In genomic region chr1:235513495-235514366, GRCh38 we compare ENCODE assay signal across 8 cellular contexts. TPM values are rescaled to one million over a fixed set of nuclear protein-coding genes. Genes with fewer than 3 reads are reported as not detected.
DNase-seq lines count a peak whose midpoint lies in the region; ATAC-seq and TF ChIP-seq lines count a peak whose summit lies in the region.

No MANE protein-coding gene starts in this region.

- intact Hi-C loops in esophagus squamous epithelium (cut with DNase I): no loop called here

- no peaks in the 10 kb centered on the region for H3K4me1 Mint-ChIP-seq in T-helper 2 cell treated with Interferon-gamma antibody and Interleukin-4, amounts not matched to agents 5 μg/mL and 100 μg/mL, for 36 hours (ENCODE audit: low read depth)
- H3K4me1 Mint-ChIP-seq in neural crest cell: no peaks in the 10 kb centered on the region

- no peak overlapping the region for H3K4me3 ChIP-seq in GM06990 (replicated peaks; ENCODE audit: low read depth, low read length)
- H3K4me3 ChIP-seq in esophagus squamous epithelium: no peak overlapping the region
- no peak overlapping the region for H3K4me3 ChIP-seq in MG63

- H3K27ac ChIP-seq in esophagus squamous epithelium: no peak overlapping the region

- no peaks in the 10 kb centered on the region for H3K9me3 ChIP-seq in esophagus squamous epithelium
- H3K9me3 ChIP-seq in MG63: no peaks in the 10 kb centered on the region

- peak; percentile 94 for TF ChIP-seq CTCF in AG09319 (IDR thresholded peaks at IDR 0.05; ENCODE audit: low read depth, low read length)
- peak; percentile 82 for TF ChIP-seq CTCF in GM06990 (IDR thresholded peaks at IDR 0.05; ENCODE audit: insufficient read depth, low read length, poor library complexity, severe bottlenecking)
- peak; percentile 72 to 98 (median 83) for TF ChIP-seq CTCF in esophagus squamous epithelium (IDR thresholded peaks at IDR 0.05)
- TF ChIP-seq CTCF in neural crest cell (conservative IDR thresholded peaks at IDR 0.05): peak; percentile 95

- H3K27ac Mint-ChIP-seq in T-helper 2 cell treated with Interferon-gamma antibody and Interleukin-4, amounts not matched to agents 5 μg/mL and 100 μg/mL, for 36 hours: no peak overlapping the region
- H3K27ac Mint-ChIP-seq in neural crest cell (ENCODE audit: unreplicated experiment): no peak overlapping the region

- no peaks in the 10 kb centered on the region for H3K9me3 Mint-ChIP-seq in T-helper 2 cell treated with Interferon-gamma antibody and Interleukin-4, amounts not matched to agents 5 μg/mL and 100 μg/mL, for 36 hours
- H3K9me3 Mint-ChIP-seq in neural crest cell: no peaks in the 10 kb centered on the region

- H3K36me3 ChIP-seq in GM06990 (ENCODE audit: control insufficient read depth, insufficient read depth, low read length) (no peaks in the 10 kb centered on the region), esophagus squamous epithelium (no peaks in the 10 kb centered on the region), MG63 (no peaks in the 10 kb centered on the region)

- no peak for ATAC-seq in HG03025 (IDR thresholded peaks at IDR 0.05; ENCODE audit: low FRiP score, unreplicated experiment)

- no peak for TF ChIP-seq POLR2A in esophagus squamous epithelium (IDR thresholded peaks at IDR 0.05)

- H3K27me3 Mint-ChIP-seq in T-helper 2 cell treated with Interferon-gamma antibody and Interleukin-4, amounts not matched to agents 5 μg/mL and 100 μg/mL, for 36 hours (ENCODE audit: low read depth): peaks cover 16% of the 10 kb centered on the region
- no peaks in the 10 kb centered on the region for H3K27me3 Mint-ChIP-seq in neural crest cell (ENCODE audit: low read depth)

- no peaks in the 10 kb centered on the region for H3K4me1 ChIP-seq in esophagus squamous epithelium

- no peaks in the 10 kb centered on the region; the same call in 1 of the 2 replicates for H3K27me3 ChIP-seq in GM06990 (replicated peaks; ENCODE audit: control insufficient read depth, insufficient read depth, low read length)
- H3K27me3 ChIP-seq in esophagus squamous epithelium: no peaks in the 10 kb centered on the region
- H3K27me3 ChIP-seq in MG63: no peaks in the 10 kb centered on the region

- H3K4me3 Mint-ChIP-seq in T-helper 2 cell treated with Interferon-gamma antibody and Interleukin-4, amounts not matched to agents 5 μg/mL and 100 μg/mL, for 36 hours: no peak overlapping the region
- no peak overlapping the region for H3K4me3 Mint-ChIP-seq in neural crest cell

- WGBS in esophagus squamous epithelium, 2 donors: 35 to 37% methylated on average over 8 of the region's 8 CpGs

- DNase-seq in AG09319 (ENCODE audit: extremely low read depth, low read depth) (peak; percentile 39), GM06990 (ENCODE audit: extremely low read depth, insufficient read length) (peak; percentile 9), NCI-H1694 (lab: John Stamatoyannopoulos, UW) (peak; percentile 93), esophagus squamous epithelium (lab: John Stamatoyannopoulos, UW) (no peak), neural crest cell (ENCODE audit: low read depth, low spot score) (peak; percentile 68), MG63 (no peak)
- DNase-seq in T-helper 2 cell treated with Interferon-gamma antibody and Interleukin-4, amounts not matched to agents 5 μg/mL and 100 μg/mL, for 36 hours (ENCODE audit: low spot score): peak; percentile 29

- H3K36me3 Mint-ChIP-seq in T-helper 2 cell treated with Interferon-gamma antibody and Interleukin-4, amounts not matched to agents 5 μg/mL and 100 μg/mL, for 36 hours (ENCODE audit: low read depth): no peaks in the 10 kb centered on the region
- H3K36me3 Mint-ChIP-seq in neural crest cell (ENCODE audit: low read depth): no peaks in the 10 kb centered on the region

RNA-seq across cellular contexts. Expression of gene B3GALNT2, which starts 9.5 kb away (rescaled TPM):
- 10 to 100 TPM; 23.1 to 44.6 (median 34.4) TPM for total RNA-seq in esophagus squamous epithelium
- total RNA-seq in neural crest cell: 29.5 and 32.0 TPM in 2 replicates
- total RNA-seq in MG63 (2014; rRNA removed; shearing (Covaris generic); ENCODE audit: low replicate concordance): 22.0 and 39.3 TPM in 2 replicates

Comparison
In these comparisons a context has a peak if more than half of its experiments do, and no peak if none do; other contexts are left out.
1. DNase-seq: peak in AG09319 (single experiment), GM06990 (single experiment), NCI-H1694 (single experiment), T-helper 2 cell treated with Interferon-gamma antibody and Interleukin-4, amounts not matched to agents 5 μg/mL and 100 μg/mL, for 36 hours (single experiment) and neural crest cell (single experiment); none in esophagus squamous epithelium (single experiment) and MG63 (single experiment).
2. Peak in every context shown above with its lines, with median percentiles within 50 percentile points of each other: CTCF ChIP-seq.